ENCODE assay signal across 8 cellular contexts in genomic region chr2:148020036-148020357, GRCh38. TPM values are rescaled to one million over a fixed set of nuclear protein-coding genes. Genes with fewer than 3 reads are reported as not detected.
A peak's percentile ranks its signal among the peaks of the same experiment; 100 is the strongest.
DNase-seq lines count a peak whose midpoint lies in the region; ATAC-seq and TF ChIP-seq lines count a peak whose summit lies in the region.

No MANE protein-coding gene starts in this region.

- no peak for TF ChIP-seq CTCF in AG04450 (IDR thresholded peaks at IDR 0.05; ENCODE audit: low read depth, low read length)
- TF ChIP-seq CTCF in RWPE2 (IDR thresholded peaks at IDR 0.05; ENCODE audit: poor library complexity, severe bottlenecking) = no peak
- no peak for TF ChIP-seq CTCF in epithelial cell of proximal tubule (conservative IDR thresholded peaks at IDR 0.05; ENCODE audit: low read depth, low read length)
- TF ChIP-seq CTCF in osteocyte (IDR thresholded peaks at IDR 0.05) = no peak

- POLR2A ChIA-PET in AG04450 (lab: Yijun Ruan, JAX) = interaction anchor here (1.4 kb wide), 1 partner anchor 199 kb away, joined by 10 read pairs; no protein-coding TSS in a partner anchor

- no peak for DNase-seq in AG04450 (ENCODE audit: low read depth, low spot score)
- no peak for DNase-seq in RWPE2 (ENCODE audit: low spot score)
- no peak for DNase-seq in epithelial cell of proximal tubule (ENCODE audit: low read depth)
- DNase-seq in osteocyte (ENCODE audit: extremely low spot score, unreplicated experiment) = no peak
- no peak for DNase-seq in stimulated activated CD4-positive, alpha-beta T cell treated with anti-CD3 and anti-CD28 coated beads, Interleukin-2, amount 100 ng/mL, for 24 hours
- no peak for DNase-seq in HuH-7 (ENCODE audit: low spot score)

- H3K27ac ChIP-seq in AG04450 (ENCODE audit: low read depth, low read length) = peak overlapping the region; percentile 69
- peak overlapping the region; percentile 74 for H3K27ac ChIP-seq in RWPE2 (ENCODE audit: poor library complexity, severe bottlenecking)

- peak overlapping the region; percentile 99 for H3K4me3 Mint-ChIP-seq in osteocyte (ENCODE audit: unreplicated experiment)

- H3K36me3 ChIP-seq in RWPE2 (ENCODE audit: low read depth) = peaks cover 5% of the 10 kb centered on the region; the same call in 1 of the 2 replicates

- ATAC-seq in GM18861 (IDR thresholded peaks at IDR 0.05; ENCODE audit: unreplicated experiment) = peak; percentile 20
- peak; percentile 34 for ATAC-seq in RWPE2 (ENCODE audit: low read depth)
- ATAC-seq in HG03097 (IDR thresholded peaks at IDR 0.05; ENCODE audit: low FRiP score, unreplicated experiment) = no peak

- no peaks in the 10 kb centered on the region for H3K27me3 Mint-ChIP-seq in osteocyte (ENCODE audit: unreplicated experiment)

- H3K36me3 Mint-ChIP-seq in osteocyte (ENCODE audit: unreplicated experiment) = no peaks in the 10 kb centered on the region

- H3K27me3 ChIP-seq in AG04450 (ENCODE audit: control insufficient read depth, insufficient read depth, low read length) (no peaks in the 10 kb centered on the region), RWPE2 (ENCODE audit: insufficient read depth, poor library complexity, severe bottlenecking) (no peaks in the 10 kb centered on the region)

- CTCF ChIA-PET in AG04450 (lab: Charles Lee) = interaction anchor here (1.1 to 2.2 kb wide), 4 partner anchors 9 to 489 kb away, joined by 3 to 17 read pairs (median 7); no protein-coding TSS in a partner anchor

- H3K4me3 ChIP-seq in AG04450 (ENCODE audit: low read depth, low read length) (peak overlapping the region; percentile 96), RWPE2 (ENCODE audit: severe bottlenecking) (peak overlapping the region; percentile 70), epithelial cell of proximal tubule (ENCODE audit: low read depth, low read length) (peak overlapping the region; percentile 69)

- peaks cover 16% of the 10 kb centered on the region for H3K4me1 ChIP-seq in RWPE2 (ENCODE audit: insufficient read depth, poor library complexity, severe bottlenecking)

- peaks cover 43% of the 10 kb centered on the region for H3K4me1 Mint-ChIP-seq in osteocyte (ENCODE audit: unreplicated experiment)

- H3K9me3 Mint-ChIP-seq in osteocyte (ENCODE audit: unreplicated experiment) = no peaks in the 10 kb centered on the region

- peak overlapping the region; percentile 97 for H3K27ac Mint-ChIP-seq in osteocyte (ENCODE audit: unreplicated experiment)

- no peaks in the 10 kb centered on the region; the same call in 1 of the 2 replicates for H3K9me3 ChIP-seq in AG04450 (ENCODE audit: control insufficient read depth, insufficient read depth, low read length)
- H3K9me3 ChIP-seq in RWPE2 (ENCODE audit: severe bottlenecking) = no peaks in the 10 kb centered on the region

RNA-seq across cellular contexts. Expression of gene ORC4, which starts 0.5 kb away (rescaled TPM):
- 27.0 and 49.7 TPM in 2 replicates for polyA plus RNA-seq in AG04450 (2011; rRNA removed)
- polyA minus RNA-seq in AG04450 (2011; rRNA and poly(A)+ RNA removed) = 23.9 and 33.1 TPM in 2 replicates
- 39.0 and 39.8 TPM in 2 replicates for total RNA-seq in epithelial cell of proximal tubule
- 42.1 and 45.0 TPM in 2 replicates for total RNA-seq in osteocyte

RNA-seq across cellular contexts. Expression of gene MBD5, which starts 0.9 kb away (rescaled TPM):
- polyA plus RNA-seq in AG04450 (2011; rRNA removed) = 31.5 and 40.4 TPM in 2 replicates
- polyA minus RNA-seq in AG04450 (2011; rRNA and poly(A)+ RNA removed) = 158 and 184 TPM in 2 replicates
- total RNA-seq in epithelial cell of proximal tubule (4.3 and 15.0 TPM in 2 replicates), osteocyte (44.9 and 51.7 TPM in 2 replicates)
